15 cellular contexts compared by ENCODE assay signal in the genomic region with DNA sequence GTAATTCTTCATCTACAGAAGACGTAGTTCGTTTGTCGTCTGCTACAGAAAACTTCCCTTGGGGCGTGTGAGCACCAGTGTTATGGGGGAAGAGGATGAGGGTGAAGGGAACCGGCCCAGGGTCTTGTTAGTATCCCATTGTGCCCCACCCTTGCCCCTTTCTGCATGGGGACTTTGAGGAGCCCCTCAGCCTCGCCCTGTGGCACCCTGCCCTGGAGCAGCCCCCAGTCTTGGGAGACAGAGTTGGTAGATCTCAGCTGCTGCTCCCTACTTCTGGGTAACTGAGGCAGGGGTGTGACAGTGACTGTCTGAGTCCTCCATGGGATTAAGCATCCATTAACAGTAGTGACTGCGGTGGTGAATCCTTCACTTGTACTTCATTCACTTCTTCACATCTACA. TPM values are rescaled to one million over a fixed set of nuclear protein-coding genes. Genes with fewer than 3 reads are reported as not detected.
DNase-seq lines count a peak whose midpoint lies in the region; ATAC-seq and TF ChIP-seq lines count a peak whose summit lies in the region.
"Had no signal": no experiment of that assay in that cellular context is flagged by ENCODE, and none has a peak within 500 bp of the region (broad histone marks: within the 10 kb centered on the region; RNA-seq: fewer than 3 reads in every experiment).

No MANE protein-coding gene starts in this region.

- H3K9ac ChIP-seq in endodermal cell (ENCODE audit: extremely low read depth, low read length, poor library complexity, severe bottlenecking): no peak overlapping the region
- H3K9ac ChIP-seq: BLaER1 treated with 17β-estradiol and CSF1 and Interleukin-3, amounts not matched to agents 10 nM and 100 nM; GM23248 had no signal

- peak overlapping the region in 1 of 2 donors; percentile 67 for H3K27ac Mint-ChIP-seq in stimulated activated naive CD8-positive, alpha-beta T cell treated with anti-CD3 and anti-CD28 coated beads, Interleukin-15, amount 100 ng/mL, for 72 hours
- H3K27ac Mint-ChIP-seq in endodermal cell: no peak overlapping the region
- no peak overlapping the region for H3K27ac Mint-ChIP-seq in natural killer cell
- H3K27ac Mint-ChIP-seq: B cell; CD8-positive, alpha-beta T cell had no signal

- H3K27ac ChIP-seq in endodermal cell (ENCODE audit: low read depth, low read length): no peak overlapping the region
- H3K27ac ChIP-seq: BLaER1 treated with 17β-estradiol and CSF1 and Interleukin-3, amounts not matched to agents 10 nM and 100 nM; GM23248; HL-60 had no signal

- H3K9me3 ChIP-seq in endodermal cell (ENCODE audit: control insufficient read depth, low read length): no peaks in the 10 kb centered on the region
- H3K9me3 ChIP-seq: HAP-1 had no signal

- no peak for DNase-seq in stimulated activated naive CD8-positive, alpha-beta T cell treated with anti-CD3 and anti-CD28 coated beads, Interleukin-15, Interleukin-2, amounts not matched to agents 100 U/mL and 50 U/mL, for 24 hours
- DNase-seq in stimulated activated naive CD8-positive, alpha-beta T cell treated with anti-CD3 and anti-CD28 coated beads, Interleukin-15, amount 100 ng/mL, for 72 hours: no peak
- DNase-seq in endodermal cell: peak; percentile 22
- DNase-seq in ureter (ENCODE audit: low spot score): peak; percentile 22
- no peak for DNase-seq in natural killer cell
- DNase-seq in HCEC 1CT: no peak
- DNase-seq: Calu3; CD8-positive, alpha-beta T cell; DMS79 treated with DMSO at 0.1 percent for 48 hours; GF-D8; GM23248 had no signal

- no peak overlapping the region for H3K4me3 Mint-ChIP-seq in stimulated activated naive CD8-positive, alpha-beta T cell treated with anti-CD3 and anti-CD28 coated beads, Interleukin-15, amount 100 ng/mL, for 72 hours
- H3K4me3 Mint-ChIP-seq in endodermal cell (no peak overlapping the region), natural killer cell (no peak overlapping the region)
- H3K4me3 Mint-ChIP-seq: B cell; CD8-positive, alpha-beta T cell had no signal

- peak; percentile 28 for ATAC-seq in stimulated activated naive CD8-positive, alpha-beta T cell treated with anti-CD3 and anti-CD28 coated beads, Interleukin-15, Interleukin-2, amounts not matched to agents 100 U/mL and 50 U/mL, for 24 hours
- no peak for ATAC-seq in stimulated activated naive CD8-positive, alpha-beta T cell treated with anti-CD3 and anti-CD28 coated beads, Interleukin-15, amount 100 ng/mL, for 72 hours
- ATAC-seq in natural killer cell: no peak
- ATAC-seq: CD8-positive, alpha-beta T cell had no signal

- peaks cover 11% of the 10 kb centered on the region for H3K36me3 Mint-ChIP-seq in endodermal cell (ENCODE audit: low read depth)
- no peaks in the 10 kb centered on the region for H3K36me3 Mint-ChIP-seq in natural killer cell

- 83 to 84% methylated on average over 7 of the region's 7 CpGs for WGBS in endodermal cell (ENCODE audit: insufficient coverage in 1 of 2, insufficient read length in 1 of 2), 2 experiments

- no peaks in the 10 kb centered on the region for H3K27me3 ChIP-seq in endodermal cell (ENCODE audit: control insufficient read depth, insufficient read depth, low read length, poor library complexity, severe bottlenecking)
- H3K27me3 ChIP-seq: BLaER1 treated with 17β-estradiol and CSF1 and Interleukin-3, amounts not matched to agents 10 nM and 100 nM had no signal

- H3K4me1 ChIP-seq in endodermal cell (ENCODE audit: control insufficient read depth, insufficient read depth, low read length): no peaks in the 10 kb centered on the region
- H3K4me1 ChIP-seq: HAP-1 had no signal

- no peak for TF ChIP-seq CTCF in endodermal cell (conservative IDR thresholded peaks at IDR 0.05)
- no peak for TF ChIP-seq CTCF in natural killer cell (IDR thresholded peaks at IDR 0.05)

- H3K9me3 Mint-ChIP-seq in stimulated activated naive CD8-positive, alpha-beta T cell treated with anti-CD3 and anti-CD28 coated beads, Interleukin-15, amount 100 ng/mL, for 72 hours: no peaks in the 10 kb centered on the region
- H3K9me3 Mint-ChIP-seq in endodermal cell (peaks cover 3% of the 10 kb centered on the region), natural killer cell (peaks cover 0 to 2% of the 10 kb centered on the region in 2 donors)
- H3K9me3 Mint-ChIP-seq: CD8-positive, alpha-beta T cell had no signal

- intact Hi-C loops in natural killer cell (cut with micrococcal nuclease): no loop called here

- no peak overlapping the region for H3K4me3 ChIP-seq in endodermal cell (ENCODE audit: low read length)
- H3K4me3 ChIP-seq: BLaER1 treated with 17β-estradiol and CSF1 and Interleukin-3, amounts not matched to agents 10 nM and 100 nM; GM23248; HAP-1 had no signal

- no peaks in the 10 kb centered on the region for H3K27me3 Mint-ChIP-seq in stimulated activated naive CD8-positive, alpha-beta T cell treated with anti-CD3 and anti-CD28 coated beads, Interleukin-15, amount 100 ng/mL, for 72 hours
- H3K27me3 Mint-ChIP-seq in endodermal cell (ENCODE audit: insufficient read depth) (no peaks in the 10 kb centered on the region), natural killer cell (ENCODE audit: low read depth in 2 of 2) (no peaks in the 10 kb centered on the region)
- H3K27me3 Mint-ChIP-seq: B cell had no signal

- H3K36me3 ChIP-seq in endodermal cell (ENCODE audit: control insufficient read depth, insufficient read depth, low read length): no peaks in the 10 kb centered on the region
- H3K36me3 ChIP-seq: HAP-1 had no signal

- H3K4me1 Mint-ChIP-seq in stimulated activated naive CD8-positive, alpha-beta T cell treated with anti-CD3 and anti-CD28 coated beads, Interleukin-15, amount 100 ng/mL, for 72 hours: peaks cover 17% of the 10 kb centered on the region
- H3K4me1 Mint-ChIP-seq in endodermal cell (no peaks in the 10 kb centered on the region), natural killer cell (peaks cover 6 to 16% of the 10 kb centered on the region in 2 donors)
- H3K4me1 Mint-ChIP-seq: B cell had no signal

RNA-seq across cellular contexts. Expression of a gene that starts 50.1 kb away (rescaled TPM):
- 10 to 100 TPM; 12.4 to 26.0 TPM for total RNA-seq in endodermal cell
- polyA plus RNA-seq in endodermal cell (2013, experiment 1 of 2): 31.7 TPM
- 25.7 TPM for polyA plus RNA-seq in endodermal cell (2013, experiment 2 of 2)
- 15.2 TPM for total RNA-seq in ureter
- total RNA-seq in natural killer cell: 10 to 100 TPM; 17.3 to 36.7 (median 19.0) TPM

Comparison
In these comparisons a context has a peak if more than half of its experiments do, and no peak if none do; other contexts are left out.
1. DNase-seq: peak in endodermal cell (single experiment) and ureter (single experiment); none in stimulated activated naive CD8-positive, alpha-beta T cell treated with anti-CD3 and anti-CD28 coated beads, Interleukin-15, Interleukin-2, amounts not matched to agents 100 U/mL and 50 U/mL, for 24 hours (single experiment), stimulated activated naive CD8-positive, alpha-beta T cell treated with anti-CD3 and anti-CD28 coated beads, Interleukin-15, amount 100 ng/mL, for 72 hours (0 of 2), natural killer cell (single experiment) and HCEC 1CT (single experiment).